In genomic region chr3:88148651-88149050, GRCh38 we compare ENCODE assay signal across 8 cellular contexts. TPM values are rescaled to one million over a fixed set of nuclear protein-coding genes. Genes with fewer than 3 reads are reported as not detected.
DNase-seq lines count a peak whose midpoint lies in the region; ATAC-seq and TF ChIP-seq lines count a peak whose summit lies in the region.

No MANE protein-coding gene starts in this region.

- H3K27ac ChIP-seq in CD8-positive, alpha-beta memory T cell (ENCODE audit: low read depth, low read length): peak overlapping the region; percentile 93
- H3K27ac ChIP-seq in Panc1 (ENCODE audit: low read length): peak overlapping the region; percentile 91
- H3K27ac ChIP-seq in esophagus squamous epithelium: peak overlapping the region in 3 of 4 donors; percentile 93 to 96 (median 95)
- no peak overlapping the region for H3K27ac ChIP-seq in parathyroid adenoma

- no TSS peak for BruUV-seq in Panc1 (replicated peaks; lab: Mats Ljungman, UMichigan)

- no peaks in the 10 kb centered on the region for H3K27me3 ChIP-seq in CD8-positive, alpha-beta memory T cell (ENCODE audit: insufficient read depth, low read length, poor library complexity, severe bottlenecking)
- no peaks in the 10 kb centered on the region for H3K27me3 ChIP-seq in Panc1 (ENCODE audit: control insufficient read depth, insufficient read depth, low read length)
- no peaks in the 10 kb centered on the region for H3K27me3 ChIP-seq in esophagus squamous epithelium
- no peaks in the 10 kb centered on the region for H3K27me3 ChIP-seq in parathyroid adenoma (ENCODE audit: control insufficient read depth, insufficient read depth, low read length)

- ATAC-seq in Panc1: no peak
- no peak for ATAC-seq in HG02678 (IDR thresholded peaks at IDR 0.05; ENCODE audit: unreplicated experiment)
- ATAC-seq in HG02938 (IDR thresholded peaks at IDR 0.05; ENCODE audit: unreplicated experiment): no peak

- POLR2A ChIA-PET in CD8-positive, alpha-beta memory T cell (lab: Charles Lee): interaction anchor here (1.5 to 4.3 kb wide), 2 partner anchors 88 to 921 kb away, joined by 7 to 67 read pairs; partner anchors contain the start of genes CGGBP1, CHMP2B and ZNF654
- POLR2A ChIA-PET in Panc1 (lab: Charles Lee): interaction anchor here (0.7 kb wide), 1 partner anchor 899 kb away, joined by 3 read pairs; no protein-coding TSS in a partner anchor

- in situ Hi-C loops in Panc1 (cut with HindIII; ENCODE audit: low pct_unique_long_range_greater_than_20kb, low sequenced_read_pairs): no loop called here

- H3K9me3 ChIP-seq in CD8-positive, alpha-beta memory T cell (ENCODE audit: low read length): no peaks in the 10 kb centered on the region
- H3K9me3 ChIP-seq in Panc1 (ENCODE audit: control insufficient read depth, insufficient read depth, low read depth, low read length) (no peaks in the 10 kb centered on the region), esophagus squamous epithelium (no peaks in the 10 kb centered on the region), parathyroid adenoma (ENCODE audit: control insufficient read depth, low read length) (no peaks in the 10 kb centered on the region)

- H3K27me3 Mint-ChIP-seq in CD8-positive, alpha-beta memory T cell: no peaks in the 10 kb centered on the region

- CTCF ChIA-PET in CD8-positive, alpha-beta memory T cell (lab: Charles Lee): interaction anchor here (1.2 kb wide), 1 partner anchor 36 kb away, joined by 3 read pairs; no protein-coding TSS in a partner anchor
- CTCF ChIA-PET in Panc1 (lab: Charles Lee): no interaction called here

- no peak for TF ChIP-seq CTCF in Panc1 (IDR thresholded peaks at IDR 0.05)
- no peak for TF ChIP-seq CTCF in esophagus squamous epithelium (IDR thresholded peaks at IDR 0.05)
- TF ChIP-seq CTCF in parathyroid adenoma (IDR thresholded peaks at IDR 0.05): no peak

- peak overlapping the region; percentile 98 for H3K4me3 ChIP-seq in CD8-positive, alpha-beta memory T cell (ENCODE audit: low read length)
- H3K4me3 ChIP-seq in Panc1 (ENCODE audit: low read depth in 2 of 2, low read length in 2 of 2) (peak overlapping the region; percentile 78 to 96), esophagus squamous epithelium (peak overlapping the region; percentile 78 to 99 (median 88)), parathyroid adenoma (ENCODE audit: low read depth, low read length) (peak overlapping the region; percentile 94)

- H3K9me3 Mint-ChIP-seq in CD8-positive, alpha-beta memory T cell: no peaks in the 10 kb centered on the region

- H3K9ac ChIP-seq in parathyroid adenoma: no peak overlapping the region

- intact Hi-C loops in Panc1 (cut with micrococcal nuclease; ENCODE audit: unreplicated experiment): no loop called here
- intact Hi-C loops in esophagus squamous epithelium (cut with DNase I): no loop called here

- TF ChIP-seq POLR2A in esophagus squamous epithelium (IDR thresholded peaks at IDR 0.05): no peak

- peak overlapping the region in 6 of 8 donors; percentile 37 to 95 (median 93) for H3K27ac Mint-ChIP-seq in CD8-positive, alpha-beta memory T cell

- H3K36me3 ChIP-seq in CD8-positive, alpha-beta memory T cell (ENCODE audit: insufficient read depth, low read length): no peaks in the 10 kb centered on the region
- H3K36me3 ChIP-seq in Panc1 (ENCODE audit: control insufficient read depth, insufficient read depth, low read length) (no peaks in the 10 kb centered on the region; the same call in 1 of the 2 replicates), esophagus squamous epithelium (peaks cover 0 to 7% (median 0%) of the 10 kb centered on the region in 3 donors), parathyroid adenoma (ENCODE audit: control insufficient read depth, insufficient read depth, low read length) (no peaks in the 10 kb centered on the region)

- WGBS in esophagus squamous epithelium, 2 donors: 69 to 72% methylated on average over 17 of the region's 17 CpGs

- H3K4me3 Mint-ChIP-seq in CD8-positive, alpha-beta memory T cell: peak overlapping the region; percentile 94 to 100 (median 98)

- H3K4me1 Mint-ChIP-seq in CD8-positive, alpha-beta memory T cell: peaks cover 34 to 38% (median 34%) of the 10 kb centered on the region in 3 donors

- peaks cover 0 to 21% (median 2%) of the 10 kb centered on the region in 3 donors for H3K36me3 Mint-ChIP-seq in CD8-positive, alpha-beta memory T cell

- H3K79me2 ChIP-seq in parathyroid adenoma: peaks cover 7% of the 10 kb centered on the region

- H3K4me2 ChIP-seq in parathyroid adenoma (ENCODE audit: low read length): peak overlapping the region; percentile 70

- peak overlapping the region; percentile 89 for H2AFZ ChIP-seq in parathyroid adenoma

- H3K4me1 ChIP-seq in CD8-positive, alpha-beta memory T cell (ENCODE audit: insufficient read depth, low read length): peaks cover 27% of the 10 kb centered on the region
- H3K4me1 ChIP-seq in Panc1 (ENCODE audit: control insufficient read depth, insufficient read depth, low read length): peaks cover 4% of the 10 kb centered on the region
- peaks cover 5 to 56% (median 17%) of the 10 kb centered on the region in 3 donors for H3K4me1 ChIP-seq in esophagus squamous epithelium
- H3K4me1 ChIP-seq in parathyroid adenoma: peaks cover 5% of the 10 kb centered on the region

- no peak for DNase-seq in CD8-positive, alpha-beta memory T cell
- DNase-seq in Panc1 (ENCODE audit: low read depth, low spot score): no peak
- DNase-seq in esophagus squamous epithelium (lab: John Stamatoyannopoulos, UW): no peak
- no peak for DNase-seq in NCI-H146 treated with DMSO at 0.1 percent for 48 hours (lab: John Stamatoyannopoulos, UW; ENCODE audit: unreplicated experiment)
- no peak for DNase-seq in GDM1 (lab: John Stamatoyannopoulos, UW)

RNA-seq across cellular contexts. Expression of gene C3orf38, which starts 1.1 kb away (rescaled TPM):
- 10 to 100 TPM; 25.9 to 28.2 TPM for total RNA-seq in CD8-positive, alpha-beta memory T cell
- polyA plus RNA-seq in CD8-positive, alpha-beta memory T cell: 19.4 TPM
- total RNA-seq in Panc1 (2021; ENCODE audit: unreplicated experiment): 14.3 TPM
- 8.5 TPM for polyA plus RNA-seq in Panc1 (2012; ENCODE audit: insufficient read length)
- total RNA-seq in esophagus squamous epithelium: 10 to 100 TPM; 10.6 to 19.8 (median 15.6) TPM
